9 cellular contexts compared by ENCODE assay signal in the genomic region with DNA sequence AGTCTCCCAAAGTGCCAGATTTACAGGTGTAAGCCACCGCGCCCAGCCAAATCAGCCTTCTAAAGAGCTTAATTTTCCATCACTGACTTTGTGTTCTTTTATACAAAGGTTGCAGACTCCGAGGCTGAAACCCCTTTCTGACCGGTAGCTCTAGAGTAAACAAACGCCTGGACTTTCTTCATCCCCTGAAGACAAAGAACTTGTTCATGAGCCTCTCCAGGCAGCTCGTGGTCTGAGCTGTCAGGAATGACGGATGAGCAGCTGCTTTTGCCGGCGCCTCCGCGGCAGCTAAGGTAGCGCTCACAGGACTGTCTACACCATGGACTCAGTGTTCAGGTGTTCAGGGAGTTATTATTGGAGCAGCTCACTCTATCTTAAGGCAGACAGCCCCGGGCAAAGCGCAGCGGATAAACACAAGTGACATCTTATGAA.
A peak's percentile ranks its signal among the peaks of the same experiment; 100 is the strongest.
DNase-seq lines count a peak whose midpoint lies in the region; ATAC-seq and TF ChIP-seq lines count a peak whose summit lies in the region.
"Had no signal": no experiment of that assay in that cellular context is flagged by ENCODE, and none has a peak within 500 bp of the region (broad histone marks: within the 10 kb centered on the region; RNA-seq: fewer than 3 reads in every experiment).

No MANE protein-coding gene starts in this region.

- H3K36me3 Mint-ChIP-seq in T-cell = no peaks in the 10 kb centered on the region
- H3K36me3 Mint-ChIP-seq in stimulated activated naive B cell treated with anti-CD40 and anti-IgM and Interleukin-4, amounts not matched to agents 10 μg/mL and 1 μg/mL and 100 μg/mL, for 72 hours = no peaks in the 10 kb centered on the region

- peaks cover 0 to 1% of the 10 kb centered on the region in 2 donors for H3K27me3 Mint-ChIP-seq in T-cell
- H3K27me3 Mint-ChIP-seq in stimulated activated naive B cell treated with anti-CD40 and anti-IgM and Interleukin-4, amounts not matched to agents 10 μg/mL and 1 μg/mL and 100 μg/mL, for 72 hours = peaks cover 37 to 60% of the 10 kb centered on the region in 2 donors

- H3K9me3 Mint-ChIP-seq in T-cell = peaks cover 0 to 12% (median 2%) of the 10 kb centered on the region in 3 donors
- peaks cover 5 to 8% of the 10 kb centered on the region in 2 donors for H3K9me3 Mint-ChIP-seq in stimulated activated naive B cell treated with anti-CD40 and anti-IgM and Interleukin-4, amounts not matched to agents 10 μg/mL and 1 μg/mL and 100 μg/mL, for 72 hours

- no peaks in the 10 kb centered on the region for H3K4me1 ChIP-seq in HEK293 (ENCODE audit: control insufficient read depth, insufficient read depth, low read length)
- H3K4me1 ChIP-seq in right cardiac atrium (ENCODE audit: control insufficient read depth, insufficient read depth, low read length) = no peaks in the 10 kb centered on the region

- peaks cover 50 to 51% (median 51%) of the 10 kb centered on the region in 3 donors for H3K4me1 Mint-ChIP-seq in T-cell
- H3K4me1 Mint-ChIP-seq in stimulated activated naive B cell treated with anti-CD40 and anti-IgM and Interleukin-4, amounts not matched to agents 10 μg/mL and 1 μg/mL and 100 μg/mL, for 72 hours = peaks cover 0 to 3% of the 10 kb centered on the region in 2 donors

- H3K4me3 ChIP-seq in HEK293 (ENCODE audit: low read depth, low read length) (no peak overlapping the region), epithelial cell of esophagus (ENCODE audit: low read length) (no peak overlapping the region), right cardiac atrium (ENCODE audit: low read length) (no peak overlapping the region)

- H3K9me3 ChIP-seq in HEK293 (ENCODE audit: control insufficient read depth, insufficient read depth, low read depth, low read length) (no peaks in the 10 kb centered on the region; the same call in 1 of the 2 replicates), right cardiac atrium (ENCODE audit: control insufficient read depth, low read length) (no peaks in the 10 kb centered on the region)

- H3K27me3 ChIP-seq in right cardiac atrium (ENCODE audit: control insufficient read depth, insufficient read depth) = no peaks in the 10 kb centered on the region

- intact Hi-C loops in right cardiac atrium (cut with DNase I) = no loop called here

- H3K27ac ChIP-seq in HEK293 (ENCODE audit: extremely low read depth, low read depth, low read length) (peak overlapping the region; percentile 11; the same call in 1 of the 2 replicates), right cardiac atrium (ENCODE audit: low read length) (no peak overlapping the region)

- no peak for ATAC-seq in T-cell (replicated peaks in 1 of 4)
- no peak for ATAC-seq in GM21390 (IDR thresholded peaks at IDR 0.05; ENCODE audit: unreplicated experiment)
- ATAC-seq in right cardiac atrium = no peak
- no peak for ATAC-seq in stimulated activated naive B cell treated with anti-CD40 and anti-IgM and Interleukin-4, amounts not matched to agents 10 μg/mL and 1 μg/mL and 100 μg/mL, for 72 hours (replicated peaks)
- ATAC-seq: activated CD4-positive, alpha-beta T cell treated with anti-CD3 and anti-CD28 coated beads for 36 hours had no signal

- H3K4me3 Mint-ChIP-seq in T-cell = peak overlapping the region in 1 of 3 donors; percentile 50
- H3K4me3 Mint-ChIP-seq in stimulated activated naive B cell treated with anti-CD40 and anti-IgM and Interleukin-4, amounts not matched to agents 10 μg/mL and 1 μg/mL and 100 μg/mL, for 72 hours = no peak overlapping the region
- H3K4me3 Mint-ChIP-seq: activated CD4-positive, alpha-beta T cell treated with anti-CD3 and anti-CD28 coated beads for 36 hours had no signal

- DNase-seq in NCI-H526 treated with DMSO at 0.1 percent for 48 hours (lab: John Stamatoyannopoulos, UW) = peak; percentile 93
- DNase-seq in epithelial cell of esophagus (ENCODE audit: low read depth) = peak; percentile 88
- peak; percentile 62 for DNase-seq in pons (ENCODE audit: low spot score)
- DNase-seq in T-cell = no peak
- no peak for DNase-seq in right cardiac atrium
- no peak for DNase-seq in stimulated activated naive B cell treated with anti-CD40 and anti-IgM and Interleukin-4, amounts not matched to agents 10 μg/mL and 1 μg/mL and 100 μg/mL, for 72 hours
- DNase-seq: activated CD4-positive, alpha-beta T cell treated with anti-CD3 and anti-CD28 coated beads for 36 hours had no signal

- POLR2A ChIA-PET in HEK293 (lab: Yijun Ruan, JAX) = interaction anchor here (0.7 to 1.7 kb wide), 7 partner anchors 10 to 130 kb away, joined by 3 to 6 read pairs (median 3); no protein-coding TSS in a partner anchor
- POLR2A ChIA-PET in T-cell (lab: Charles Lee) = no interaction called here

- CTCF ChIA-PET in HEK293 (lab: Yijun Ruan, JAX) (interaction anchor here (0.6 to 1.8 kb wide), 5 partner anchors 17 to 355 kb away, joined by 3 to 7 read pairs (median 4); no protein-coding TSS in a partner anchor), T-cell (lab: Charles Lee) (interaction anchor here in 1 of 2 donors (0.6 kb wide), 1 partner anchor 274 kb away, joined by 3 read pairs; no protein-coding TSS in a partner anchor)

- H3K36me3 ChIP-seq in HEK293 (ENCODE audit: control insufficient read depth in 2 of 2, insufficient read depth in 1 of 2, low read length in 2 of 2) = no peaks in the 10 kb centered on the region

- TF ChIP-seq CTCF in HEK293 (tag by site-specific recombination; IDR thresholded peaks at IDR 0.05) (no peak), epithelial cell of esophagus (IDR thresholded peaks at IDR 0.05; ENCODE audit: insufficient read depth, low read depth, low read length, missing control alignments) (no peak)

- WGBS in right cardiac atrium = 50% methylated on average over 15 of the region's 15 CpGs

- H3K27ac Mint-ChIP-seq in T-cell = peak overlapping the region in 1 of 2 donors; percentile 11
- no peak overlapping the region for H3K27ac Mint-ChIP-seq in stimulated activated naive B cell treated with anti-CD40 and anti-IgM and Interleukin-4, amounts not matched to agents 10 μg/mL and 1 μg/mL and 100 μg/mL, for 72 hours
- H3K27ac Mint-ChIP-seq: activated CD4-positive, alpha-beta T cell treated with anti-CD3 and anti-CD28 coated beads for 36 hours had no signal

TF ChIP-seq in HEK293, 187 proteins besides CTCF, POLR2A, EP300 and RAD21 (continues in another document):
- TF ChIP-seq ZNF548 (tag by site-specific recombination; IDR thresholded peaks at IDR 0.05) = no peak
- TF ChIP-seq ZNF292 (tag by site-specific recombination; IDR thresholded peaks at IDR 0.05; ENCODE audit: borderline replicate concordance, low read depth) = no peak
- no peak for TF ChIP-seq ZNF311 (tag by site-specific recombination; IDR thresholded peaks at IDR 0.05; ENCODE audit: borderline replicate concordance)
- no peak for TF ChIP-seq ZNF433 (tag by site-specific recombination; IDR thresholded peaks at IDR 0.05; ENCODE audit: low read depth)
- TF ChIP-seq SALL2 (tag by site-specific recombination; IDR thresholded peaks at IDR 0.05; ENCODE audit: borderline replicate concordance) = no peak
- no peak for TF ChIP-seq ZNF530 (tag by site-specific recombination; IDR thresholded peaks at IDR 0.05; ENCODE audit: low read depth)
- TF ChIP-seq, protein P1, sequence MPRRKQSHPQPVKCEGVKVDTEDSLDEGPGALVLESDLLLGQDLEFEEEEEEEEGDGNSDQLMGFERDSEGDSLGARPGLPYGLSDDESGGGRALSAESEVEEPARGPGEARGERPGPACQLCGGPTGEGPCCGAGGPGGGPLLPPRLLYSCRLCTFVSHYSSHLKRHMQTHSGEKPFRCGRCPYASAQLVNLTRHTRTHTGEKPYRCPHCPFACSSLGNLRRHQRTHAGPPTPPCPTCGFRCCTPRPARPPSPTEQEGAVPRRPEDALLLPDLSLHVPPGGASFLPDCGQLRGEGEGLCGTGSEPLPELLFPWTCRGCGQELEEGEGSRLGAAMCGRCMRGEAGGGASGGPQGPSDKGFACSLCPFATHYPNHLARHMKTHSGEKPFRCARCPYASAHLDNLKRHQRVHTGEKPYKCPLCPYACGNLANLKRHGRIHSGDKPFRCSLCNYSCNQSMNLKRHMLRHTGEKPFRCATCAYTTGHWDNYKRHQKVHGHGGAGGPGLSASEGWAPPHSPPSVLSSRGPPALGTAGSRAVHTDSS (tag by site-specific recombination; IDR thresholded peaks at IDR 0.05) = no peak
- TF ChIP-seq ZNF223 (tag by site-specific recombination; IDR thresholded peaks at IDR 0.05) = peak; percentile 79; the same call in 1 of the 2 replicates
- peak; percentile 98 for TF ChIP-seq MEIS1 (CRISPR knock-in tag; IDR thresholded peaks at IDR 0.05; ENCODE audit: borderline replicate concordance)
- TF ChIP-seq, protein P2, sequence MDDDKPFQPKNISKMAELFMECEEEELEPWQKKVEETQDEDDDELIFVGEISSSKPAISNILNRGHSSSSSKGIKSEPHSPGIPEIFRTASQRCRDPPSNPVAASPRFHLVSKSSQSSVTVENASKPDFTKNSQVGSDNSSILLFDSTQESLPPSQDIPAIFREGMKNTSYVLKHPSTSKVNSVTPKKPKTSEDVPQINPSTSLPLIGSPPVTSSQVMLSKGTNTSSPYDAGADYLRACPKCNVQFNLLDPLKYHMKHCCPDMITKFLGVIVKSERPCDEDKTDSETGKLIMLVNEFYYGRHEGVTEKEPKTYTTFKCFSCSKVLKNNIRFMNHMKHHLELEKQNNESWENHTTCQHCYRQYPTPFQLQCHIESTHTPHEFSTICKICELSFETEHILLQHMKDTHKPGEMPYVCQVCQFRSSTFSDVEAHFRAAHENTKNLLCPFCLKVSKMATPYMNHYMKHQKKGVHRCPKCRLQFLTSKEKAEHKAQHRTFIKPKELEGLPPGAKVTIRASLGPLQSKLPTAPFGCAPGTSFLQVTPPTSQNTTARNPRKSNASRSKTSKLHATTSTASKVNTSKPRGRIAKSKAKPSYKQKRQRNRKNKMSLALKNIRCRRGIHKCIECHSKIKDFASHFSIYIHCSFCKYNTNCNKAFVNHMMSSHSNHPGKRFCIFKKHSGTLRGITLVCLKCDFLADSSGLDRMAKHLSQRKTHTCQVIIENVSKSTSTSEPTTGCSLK (tag by site-specific recombination; IDR thresholded peaks at IDR 0.05) = no peak
- no peak for TF ChIP-seq ZBTB21 (tag by site-specific recombination; IDR thresholded peaks at IDR 0.05)
- no peak for TF ChIP-seq ZNF792 (tag by site-specific recombination; IDR thresholded peaks at IDR 0.05)
- TF ChIP-seq, protein P3, sequence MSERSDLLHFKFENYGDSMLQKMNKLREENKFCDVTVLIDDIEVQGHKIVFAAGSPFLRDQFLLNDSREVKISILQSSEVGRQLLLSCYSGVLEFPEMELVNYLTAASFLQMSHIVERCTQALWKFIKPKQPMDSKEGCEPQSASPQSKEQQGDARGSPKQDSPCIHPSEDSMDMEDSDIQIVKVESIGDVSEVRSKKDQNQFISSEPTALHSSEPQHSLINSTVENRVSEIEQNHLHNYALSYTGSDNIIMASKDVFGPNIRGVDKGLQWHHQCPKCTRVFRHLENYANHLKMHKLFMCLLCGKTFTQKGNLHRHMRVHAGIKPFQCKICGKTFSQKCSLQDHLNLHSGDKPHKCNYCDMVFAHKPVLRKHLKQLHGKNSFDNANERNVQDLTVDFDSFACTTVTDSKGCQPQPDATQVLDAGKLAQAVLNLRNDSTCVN (tag by site-specific recombination; optimal IDR thresholded peaks at IDR 0.05) = no peak
- TF ChIP-seq TRIM28 (IDR thresholded peaks at IDR 0.05; ENCODE audit: borderline replicate concordance, low read length) = peak; percentile 91

Comparison
In these comparisons a context has a peak if more than half of its experiments do, and no peak if none do; other contexts are left out.
1. DNase-seq: peak in NCI-H526 treated with DMSO at 0.1 percent for 48 hours (single experiment), epithelial cell of esophagus (single experiment) and pons (single experiment); none in T-cell (0 of 34), right cardiac atrium (0 of 3) and stimulated activated naive B cell treated with anti-CD40 and anti-IgM and Interleukin-4, amounts not matched to agents 10 μg/mL and 1 μg/mL and 100 μg/mL, for 72 hours (single experiment).